Comparison of ENCODE assay signal across 25 cellular contexts in the genomic region with DNA sequence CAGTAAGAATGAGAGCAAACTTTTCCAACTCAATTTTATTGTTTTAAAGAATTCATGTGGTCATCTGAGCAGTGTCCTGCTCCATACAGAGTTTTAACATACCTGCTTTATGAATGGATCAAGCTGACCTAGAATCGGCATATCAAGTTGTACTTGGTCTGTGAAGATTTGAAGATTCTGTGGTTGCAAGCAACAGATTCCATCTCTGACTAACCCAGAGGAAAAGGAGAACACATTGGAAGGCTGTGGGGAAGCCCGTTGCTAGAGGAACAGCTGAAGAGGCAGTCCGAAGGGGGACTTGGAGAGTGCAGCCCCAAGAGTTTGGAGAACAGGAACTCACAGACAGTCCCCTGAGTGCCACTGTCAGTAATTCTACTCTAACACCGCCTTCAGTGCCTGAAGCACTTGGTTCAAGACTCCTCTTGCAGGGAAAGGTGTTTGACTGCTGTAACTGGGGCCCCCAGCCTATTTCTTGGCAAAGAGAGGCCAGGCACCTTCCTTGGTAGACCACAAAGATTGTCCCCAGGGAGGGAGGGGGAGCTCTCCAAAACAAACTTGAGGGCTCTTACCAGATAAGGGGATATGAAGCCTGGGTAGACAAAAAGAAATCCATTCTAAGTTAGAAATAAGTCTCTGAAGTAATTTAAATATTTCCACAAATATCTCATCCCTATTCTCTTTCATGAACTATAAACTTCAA.
"Had no signal": no experiment of that assay in that cellular context is flagged by ENCODE, and none has a peak within 500 bp of the region (broad histone marks: within the 10 kb centered on the region; RNA-seq: fewer than 3 reads in every experiment).

No MANE protein-coding gene starts in this region.

- H3K27me3 Mint-ChIP-seq: activated CD4-positive, alpha-beta T cell treated with anti-CD3 and anti-CD28 coated beads, Interleukin-2, amount 10 ng/mL, durations not matched to agents 7 days and 5 days; activated naive CD4-positive, alpha-beta T cell treated with anti-CD3 and anti-CD28 coated beads, Interleukin-2, amount 50 U/mL, for 24 hours; effector memory CD8-positive, alpha-beta T cell; memory B cell; stimulated activated naive B cell treated with anti-CD40 and anti-IgM and Interleukin-4, amounts not matched to agents 10 μg/mL and 1 μg/mL and 100 μg/mL, for 72 hours had no signal

- H3K27me3 ChIP-seq: ascending aorta, colonic mucosa, dorsolateral prefrontal cortex, esophagus muscularis mucosa, hepatocyte, right lobe of liver, thyroid gland, upper lobe of right lung had no signal

- H3K4me2 ChIP-seq: hepatocyte had no signal

- H2AFZ ChIP-seq: hepatocyte had no signal

- H3K4me3 ChIP-seq: ascending aorta, colonic mucosa, dorsolateral prefrontal cortex, esophagus muscularis mucosa, hepatocyte, right lobe of liver, thyroid gland, upper lobe of right lung had no signal

- H3K27ac Mint-ChIP-seq: activated CD4-positive, alpha-beta T cell treated with anti-CD3 and anti-CD28 coated beads, Interleukin-2, amount 10 ng/mL, durations not matched to agents 7 days and 5 days; activated naive CD4-positive, alpha-beta T cell treated with anti-CD3 and anti-CD28 coated beads, Interleukin-2, amount 50 U/mL, for 24 hours; effector memory CD8-positive, alpha-beta T cell; memory B cell; nephron; stimulated activated naive B cell treated with anti-CD40 and anti-IgM and Interleukin-4, amounts not matched to agents 10 μg/mL and 1 μg/mL and 100 μg/mL, for 72 hours had no signal

- H3K27ac ChIP-seq: ascending aorta, colonic mucosa, dorsolateral prefrontal cortex, esophagus muscularis mucosa, hepatocyte, right lobe of liver, thyroid gland, upper lobe of right lung, VCaP had no signal

- H3K4me3 Mint-ChIP-seq: activated CD4-positive, alpha-beta T cell treated with anti-CD3 and anti-CD28 coated beads, Interleukin-2, amount 10 ng/mL, durations not matched to agents 7 days and 5 days; activated naive CD4-positive, alpha-beta T cell treated with anti-CD3 and anti-CD28 coated beads, Interleukin-2, amount 50 U/mL, for 24 hours; effector memory CD8-positive, alpha-beta T cell; memory B cell; nephron; stimulated activated naive B cell treated with anti-CD40 and anti-IgM and Interleukin-4, amounts not matched to agents 10 μg/mL and 1 μg/mL and 100 μg/mL, for 72 hours had no signal

- H3K36me3 ChIP-seq: colonic mucosa, right lobe of liver had no signal

- H3K4me1 ChIP-seq: ascending aorta, colonic mucosa, esophagus muscularis mucosa had no signal

- H3K9me3 Mint-ChIP-seq: activated CD4-positive, alpha-beta T cell treated with anti-CD3 and anti-CD28 coated beads, Interleukin-2, amount 10 ng/mL, durations not matched to agents 7 days and 5 days; activated naive CD4-positive, alpha-beta T cell treated with anti-CD3 and anti-CD28 coated beads, Interleukin-2, amount 50 U/mL, for 24 hours; effector memory CD8-positive, alpha-beta T cell; memory B cell; nephron; stimulated activated naive B cell treated with anti-CD40 and anti-IgM and Interleukin-4, amounts not matched to agents 10 μg/mL and 1 μg/mL and 100 μg/mL, for 72 hours had no signal

- FAIRE-seq: bronchial epithelial cell, endothelial cell of umbilical vein, frontal cortex, small intestine had no signal

- H3K4me1 Mint-ChIP-seq: activated naive CD4-positive, alpha-beta T cell treated with anti-CD3 and anti-CD28 coated beads, Interleukin-2, amount 50 U/mL, for 24 hours; memory B cell had no signal

- DNase-seq: activated CD4-positive, alpha-beta T cell treated with anti-CD3 and anti-CD28 coated beads, Interleukin-2, amount 10 ng/mL, durations not matched to agents 7 days and 5 days; activated CD4-positive, CD25-positive, alpha-beta regulatory T cell treated with anti-CD3 and anti-CD28 coated beads, Interleukin-2, amount 50 U/mL, for 72 hours; activated gamma-delta T cell treated with Interleukin-2 at 50 U/mL for 16 hours; activated T-cell treated with anti-CD3 and anti-CD28 coated beads, Interleukin-2, amount 50 U/mL, for 1 hour; colonic mucosa; dorsolateral prefrontal cortex; effector memory CD8-positive, alpha-beta T cell; glutamatergic neuron; nucleus accumbens; right lobe of liver; small intestine; stimulated activated CD4-positive, alpha-beta T cell treated with anti-CD3 and anti-CD28 coated beads, Interleukin-15, amount 100 ng/mL, for 24 hours; stimulated activated naive B cell treated with anti-CD40 and anti-IgM and Interleukin-4, amounts not matched to agents 10 μg/mL and 1 μg/mL and 100 μg/mL, for 72 hours; thyroid gland; upper lobe of right lung had no signal

- H3K79me2 ChIP-seq: hepatocyte had no signal

- H3K9me3 ChIP-seq: ascending aorta, colonic mucosa, esophagus muscularis mucosa, right lobe of liver, thyroid gland, upper lobe of right lung had no signal
